ENCODE assay signal across 8 cellular contexts in the genomic region with DNA sequence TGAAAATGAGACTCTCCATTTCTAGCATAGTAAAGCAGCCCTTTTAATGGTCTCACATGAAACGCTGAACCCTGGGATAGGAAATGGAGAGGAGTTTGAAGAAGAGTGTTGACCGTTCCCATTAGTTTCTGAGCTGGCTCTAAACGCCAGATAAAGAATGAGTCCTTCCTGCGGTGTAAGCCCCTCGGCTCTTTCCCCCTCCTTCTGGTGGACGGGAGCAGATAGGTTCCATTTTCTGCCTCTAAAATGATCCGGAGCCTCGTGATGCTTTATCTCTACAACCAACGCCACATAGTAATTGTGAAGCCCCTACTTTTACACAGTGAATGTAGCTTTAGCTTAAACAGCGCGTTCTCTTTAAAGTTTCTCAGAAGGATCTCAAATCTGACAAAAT. TPM values are rescaled to one million over a fixed set of nuclear protein-coding genes. Genes with fewer than 3 reads are reported as not detected.
DNase-seq lines count a peak whose midpoint lies in the region; ATAC-seq and TF ChIP-seq lines count a peak whose summit lies in the region.

No MANE protein-coding gene starts in this region.

- intact Hi-C loops in heart right ventricle (cut with DNase I): loop anchor here in 1 of 10 donors (1.0 kb wide), 1 partner anchor 23 kb away; no protein-coding TSS in a partner anchor

- H3K4me3 ChIP-seq in SU-DHL-6 (ENCODE audit: insufficient read depth, low read length, poor library complexity, severe bottlenecking): no peak overlapping the region
- H3K4me3 ChIP-seq in heart right ventricle: peak overlapping the region in 7 of 10 donors; percentile 29 to 51 (median 40)
- H3K4me3 ChIP-seq in retinal pigment epithelial cell (ENCODE audit: low read length): peak overlapping the region; percentile 46

- H3K4me2 ChIP-seq in SU-DHL-6 (ENCODE audit: low read depth, low read length, poor library complexity, severe bottlenecking): no peak overlapping the region

- peak overlapping the region; percentile 11 for H2AFZ ChIP-seq in SU-DHL-6 (ENCODE audit: low read depth, low read length, severe bottlenecking)

- H3K27me3 ChIP-seq in SU-DHL-6 (ENCODE audit: low read length): no peaks in the 10 kb centered on the region
- H3K27me3 ChIP-seq in heart right ventricle: peaks cover 0 to 52% (median 22%) of the 10 kb centered on the region in 7 donors

- no peaks in the 10 kb centered on the region for H3K9me3 ChIP-seq in SU-DHL-6 (ENCODE audit: insufficient read depth, low read length)
- H3K9me3 ChIP-seq in heart right ventricle: no peaks in the 10 kb centered on the region

- no peaks in the 10 kb centered on the region for H3K79me2 ChIP-seq in SU-DHL-6 (ENCODE audit: insufficient read depth, low read length)

- TF ChIP-seq CTCF in SU-DHL-6 (IDR thresholded peaks at IDR 0.05; ENCODE audit: insufficient read depth, low read length, poor library complexity, severe bottlenecking): no peak
- TF ChIP-seq CTCF in heart right ventricle (IDR thresholded peaks at IDR 0.05): no peak
- TF ChIP-seq CTCF in retinal pigment epithelial cell (conservative IDR thresholded peaks at IDR 0.05; ENCODE audit: low read depth, low read length): no peak
- no peak for TF ChIP-seq CTCF in GM20000 (IDR thresholded peaks at IDR 0.05; ENCODE audit: extremely low read depth, missing control alignments)

- WGBS in heart right ventricle, 2 donors: 46% methylated on average over 11 of the region's 11 CpGs

- H3K27ac ChIP-seq in SU-DHL-6 (ENCODE audit: low read depth, low read length) (no peak overlapping the region), heart right ventricle (peak overlapping the region in 6 of 10 donors; percentile 11 to 65 (median 38))

- H3F3A ChIP-seq in SU-DHL-6 (ENCODE audit: insufficient read depth): no peaks in the 10 kb centered on the region

- no peaks in the 10 kb centered on the region for H4K20me1 ChIP-seq in SU-DHL-6 (ENCODE audit: low read depth, low read length)

- peaks cover 0 to 11% (median 0%) of the 10 kb centered on the region in 9 donors for H3K4me1 ChIP-seq in heart right ventricle

- H3K36me3 ChIP-seq in SU-DHL-6 (ENCODE audit: low read length): no peaks in the 10 kb centered on the region
- H3K36me3 ChIP-seq in heart right ventricle: no peaks in the 10 kb centered on the region

- no peak overlapping the region for H3K9ac ChIP-seq in SU-DHL-6 (ENCODE audit: low read length)

- ATAC-seq in heart right ventricle (peak in 7 of 8 donors; percentile 10 to 81 (median 42)), GM18519 (IDR thresholded peaks at IDR 0.05; ENCODE audit: low FRiP score, unreplicated experiment) (no peak)

- no peaks in the 10 kb centered on the region for H3K9me2 ChIP-seq in SU-DHL-6 (replicated peaks; ENCODE audit: insufficient read depth, low read length)

- DNase-seq in HCEC 1CT (peak; percentile 24), heart right ventricle (no peak), retinal pigment epithelial cell (ENCODE audit: low read depth) (no peak), GM20000 (ENCODE audit: low spot score) (no peak), NCI-H2029 treated with DMSO at 0.1 percent for 48 hours (lab: John Stamatoyannopoulos, UW) (no peak), GF-D8 (lab: John Stamatoyannopoulos, UW) (no peak)

RNA-seq across cellular contexts. Expression of a gene that starts 24.1 kb away (rescaled TPM):
- 10 to 100 TPM; 13.4 to 24.8 (median 19.0) TPM for total RNA-seq in heart right ventricle
- polyA plus RNA-seq in heart right ventricle: 1 to 10 TPM; 2.6 to 8.2 TPM
